Comparison of ENCODE assay signal across 10 cellular contexts in the genomic region with DNA sequence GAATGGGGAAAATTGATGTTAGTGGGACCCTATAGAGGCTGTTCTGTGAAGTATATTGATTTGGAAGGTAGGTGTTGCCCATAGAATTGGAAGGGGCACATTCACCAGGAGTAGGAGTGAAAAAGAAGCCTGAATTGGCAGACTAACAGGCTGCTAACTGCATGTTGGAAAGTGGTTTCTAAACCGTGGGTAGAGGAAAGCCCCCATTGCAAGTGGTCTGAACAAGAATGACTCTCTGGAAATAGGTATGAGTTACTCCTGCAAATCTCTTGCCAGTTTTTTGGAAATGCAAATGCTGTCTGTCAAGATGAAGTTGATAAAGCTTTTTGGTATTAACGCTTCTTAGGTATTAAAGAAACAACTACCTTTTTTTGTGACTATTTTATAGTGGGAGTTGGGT. TPM values are rescaled to one million over a fixed set of nuclear protein-coding genes. Genes with fewer than 3 reads are reported as not detected.
DNase-seq lines count a peak whose midpoint lies in the region; ATAC-seq, FAIRE-seq and TF ChIP-seq lines count a peak whose summit lies in the region.
"Had no signal": no experiment of that assay in that cellular context is flagged by ENCODE, and none has a peak within 500 bp of the region (broad histone marks: within the 10 kb centered on the region; RNA-seq: fewer than 3 reads in every experiment).

No MANE protein-coding gene starts in this region.

- ATAC-seq in HG02678 (IDR thresholded peaks at IDR 0.05; ENCODE audit: unreplicated experiment) (peak; percentile 15), GM12878 (peak; percentile 29), GM18907 (IDR thresholded peaks at IDR 0.05; ENCODE audit: unreplicated experiment) (no peak), left lobe of liver (no peak)
- ATAC-seq: upper lobe of right lung had no signal

- peaks cover 33% of the 10 kb centered on the region for H3K36me3 Mint-ChIP-seq in neural progenitor cell

- no peak for TF ChIP-seq CTCF in DOHH2 (IDR thresholded peaks at IDR 0.05; ENCODE audit: low read depth, low read length, poor library complexity, severe bottlenecking)
- no peak for TF ChIP-seq CTCF in GM12878 (IDR thresholded peaks at IDR 0.05 in 2 of 3, conservative IDR thresholded peaks at IDR 0.05 in 1 of 3; ENCODE audit: control insufficient read depth in 2 of 3, extremely low read depth in 1 of 3, insufficient read depth in 1 of 3, low read depth in 3 of 3, low read length in 3 of 3)
- TF ChIP-seq CTCF in neural progenitor cell (IDR thresholded peaks at IDR 0.05), result no peak

- H3K4me3 Mint-ChIP-seq in neural progenitor cell, result peak overlapping the region; percentile 97

- in situ Hi-C loops in GM12878 (cut with MboI), result no loop called here

- H3K27me3 Mint-ChIP-seq in neural progenitor cell (ENCODE audit: insufficient read depth, low read depth), result peaks cover 3% of the 10 kb centered on the region

- no peak for TF ChIP-seq RAD21 in GM12878 (IDR thresholded peaks at IDR 0.05; ENCODE audit: insufficient read depth, low read depth, low read length)

- H3K4me1 ChIP-seq in DOHH2 (ENCODE audit: control insufficient read depth, low read length) (peaks cover 52% of the 10 kb centered on the region), GM12878 (ENCODE audit: control insufficient read depth, insufficient read depth, low read length) (peaks cover 8% of the 10 kb centered on the region), neural progenitor cell (peaks cover 49% of the 10 kb centered on the region)

- H3K4me1 Mint-ChIP-seq in neural progenitor cell, result peaks cover 53% of the 10 kb centered on the region

- TF ChIP-seq POLR2A in GM12878 (IDR thresholded peaks at IDR 0.05; ENCODE audit: low read depth, low read length), result no peak

- H2AFZ ChIP-seq in GM12878 (ENCODE audit: control insufficient read depth, low read depth, low read length) (no peak overlapping the region), neural progenitor cell (replicated peaks) (no peak overlapping the region)

- H3K4me3 ChIP-seq in DOHH2 (ENCODE audit: low read length) (peak overlapping the region; percentile 77), GM12878 (peak overlapping the region; percentile 98), neural progenitor cell (peak overlapping the region; percentile 86)

- H3K4me2 ChIP-seq in DOHH2 (ENCODE audit: low read length), result peak overlapping the region; percentile 69
- peak overlapping the region; percentile 94 for H3K4me2 ChIP-seq in GM12878 (ENCODE audit: control insufficient read depth, insufficient read depth)
- H3K4me2 ChIP-seq in neural progenitor cell, result peak overlapping the region; percentile 80

- H4K20me1 ChIP-seq in DOHH2 (ENCODE audit: control insufficient read depth, insufficient read depth, low read depth, low read length) (peaks cover 4% of the 10 kb centered on the region), GM12878 (ENCODE audit: control insufficient read depth, insufficient read depth) (no peaks in the 10 kb centered on the region), neural progenitor cell (ENCODE audit: low read depth) (peaks cover 62% of the 10 kb centered on the region)

- 28% methylated on average over 2 of the region's 2 CpGs for WGBS in GM12878 (ENCODE audit: insufficient coverage, insufficient replicate concordance, low lambda C conversion rate, missing lambda C conversion rate)

- TF ChIP-seq EP300 in GM12878 (IDR thresholded peaks at IDR 0.05; ENCODE audit: borderline replicate concordance in 1 of 2, control insufficient read depth in 1 of 2, low read depth in 2 of 2, low read length in 2 of 2), result no peak

- H3K9me3 ChIP-seq in DOHH2 (ENCODE audit: control insufficient read depth, insufficient read depth, low read length), result no peaks in the 10 kb centered on the region
- H3K9me3 ChIP-seq in GM12878 (replicated peaks; ENCODE audit: control insufficient read depth, insufficient read depth, low read length), result no peaks in the 10 kb centered on the region
- no peaks in the 10 kb centered on the region for H3K9me3 ChIP-seq in neural progenitor cell (ENCODE audit: low read depth)
- H3K9me3 ChIP-seq: upper lobe of right lung had no signal

- H3K79me2 ChIP-seq in DOHH2 (ENCODE audit: control insufficient read depth, low read length), result peaks cover 57% of the 10 kb centered on the region
- H3K79me2 ChIP-seq in GM12878 (ENCODE audit: control insufficient read depth, insufficient read depth, low read length), result peaks cover 82% of the 10 kb centered on the region
- peaks cover 82% of the 10 kb centered on the region for H3K79me2 ChIP-seq in neural progenitor cell (ENCODE audit: low read depth)

- H3K27me3 ChIP-seq in DOHH2 (ENCODE audit: control insufficient read depth, low read length), result peaks cover 8% of the 10 kb centered on the region
- no peaks in the 10 kb centered on the region for H3K27me3 ChIP-seq in GM12878 (replicated peaks in 1 of 2; ENCODE audit: control insufficient read depth in 2 of 2, insufficient read depth in 2 of 2, low read length in 1 of 2)
- no peaks in the 10 kb centered on the region for H3K27me3 ChIP-seq in neural progenitor cell
- H3K27me3 ChIP-seq: upper lobe of right lung had no signal

- H3K36me3 ChIP-seq in DOHH2 (ENCODE audit: control insufficient read depth, low read length) (peaks cover 41% of the 10 kb centered on the region), GM12878 (ENCODE audit: control insufficient read depth in 2 of 2, insufficient read depth in 2 of 2, low read length in 1 of 2) (no peaks in the 10 kb centered on the region; a peak in 1 of 4 replicates), neural progenitor cell (peaks cover 4% of the 10 kb centered on the region)
- H3K36me3 ChIP-seq: upper lobe of right lung had no signal

- H3K9ac ChIP-seq in GM12878 (ENCODE audit: control insufficient read depth, insufficient read depth, low read length) (peak overlapping the region; percentile 84), neural progenitor cell (no peak overlapping the region)

- no TSS peak for BruUV-seq in GM12878 (replicated peaks; lab: Mats Ljungman, UMichigan)

- CTCF ChIA-PET in GM12878 (lab: Yijun Ruan, JAX), result interaction anchor here (1.3 to 4.2 kb wide), 7 partner anchors 8 to 50 kb away, joined by 3 to 21 read pairs (median 5); no protein-coding TSS in a partner anchor

- SMC1A ChIA-PET in GM12878 (lab: Charles Lee; ENCODE audit: uncharacterized antibody, unreplicated experiment), result interaction anchor here (0.6 to 7.4 kb wide), 13 partner anchors 11 to 588 kb away, joined by 3 to 224 read pairs (median 6); partner anchors contain the start of genes NKIRAS1 and RPL15

- no peaks in the 10 kb centered on the region for H3K9me3 Mint-ChIP-seq in neural progenitor cell

- POLR2A ChIA-PET in GM12878 (lab: Charles Lee), result interaction anchor here (0.5 to 7.5 kb wide), 6 partner anchors 20 to 141 kb away, joined by 3 to 92 read pairs (median 6); partner anchors contain the start of genes NKIRAS1 and RPL15

- RAD21 ChIA-PET in GM12878 (lab: Charles Lee; ENCODE audit: unreplicated experiment), result interaction anchor here (0.6 to 7.8 kb wide), 13 partner anchors 9 to 215 kb away, joined by 3 to 96 read pairs (median 5); no protein-coding TSS in a partner anchor

- H3K27ac Mint-ChIP-seq in neural progenitor cell, result no peak overlapping the region

- no peak overlapping the region for H3K27ac ChIP-seq in DOHH2 (ENCODE audit: low read depth, low read length)
- H3K27ac ChIP-seq in GM12878 (ENCODE audit: control insufficient read depth, insufficient read depth), result peak overlapping the region; percentile 86
- H3K27ac ChIP-seq in neural progenitor cell, result peak overlapping the region; percentile 92

- intact Hi-C loops in GM12878 (cut with micrococcal nuclease; ENCODE audit: unreplicated experiment), result loop anchor here (5.0 to 10.0 kb wide), 7 partner anchors 58 to 1244 kb away; partner anchors contain the start of gene UBE2E2

- FAIRE-seq in GM12878 (lab: Jason Lieb, UNC), result no peak
- FAIRE-seq: G401.6 had no signal

- H3F3A ChIP-seq in DOHH2 (ENCODE audit: control insufficient read depth, insufficient read depth), result peaks cover 28% of the 10 kb centered on the region
- H3F3A ChIP-seq in neural progenitor cell (ENCODE audit: low read depth), result peaks cover 12% of the 10 kb centered on the region

- no peak for DNase-seq in GM12878 (ENCODE audit: low read depth, low spot score)
- no peak for DNase-seq in neural progenitor cell (ENCODE audit: low spot score)
- no peak for DNase-seq in ureter (ENCODE audit: low spot score)
- no peak for DNase-seq in EL
- DNase-seq in left lobe of liver (ENCODE audit: low spot score), result no peak
- DNase-seq: upper lobe of right lung had no signal

- no peaks in the 10 kb centered on the region for H3K9me2 ChIP-seq in DOHH2 (replicated peaks; ENCODE audit: control insufficient read depth, low read length)

TF ChIP-seq in GM12878, 131 proteins besides CTCF, POLR2A, EP300 and RAD21 (continues in another document):
- TF ChIP-seq ELK1 (IDR thresholded peaks at IDR 0.05; ENCODE audit: low read depth, low read length) (no peak), BACH1 (IDR thresholded peaks at IDR 0.05; ENCODE audit: borderline replicate concordance) (no peak), NR2C1 (IDR thresholded peaks at IDR 0.05) (no peak)

RNA-seq across cellular contexts. Expression of gene UBE2E1, which starts 3.5 kb away (rescaled TPM):
- 149 and 156 TPM in 2 replicates for total RNA-seq in GM12878 (2013; cell fraction: nucleolus; rRNA removed)
- 110 and 129 TPM in 2 replicates for total RNA-seq in GM12878 (2014; rRNA removed)
- 230 and 236 TPM in 2 replicates for total RNA-seq in GM12878 (2014; rRNA removed; fragmentation: Illumina TruSeq; extraction: Trizol)
- 162 and 167 TPM in 2 replicates for total RNA-seq in GM12878 (2021)
- polyA plus RNA-seq in GM12878 (2011; ENCODE audit: low read depth), result 122 TPM
- polyA plus RNA-seq in GM12878 (2011; rRNA removed), result 425 and 698 TPM in 2 replicates
- polyA plus RNA-seq in GM12878 (2011; cell fraction: cytosol; rRNA removed), result 160 and 172 TPM in 2 replicates
- polyA plus RNA-seq in GM12878 (2011; cell fraction: nucleus; rRNA removed), result 186 and 224 TPM in 2 replicates
- 192 and 242 TPM in 2 replicates for polyA plus RNA-seq in GM12878 (2012)
- 282 and 450 TPM in 2 replicates for polyA plus RNA-seq in GM12878 (2014; fragmentation: Illumina TruSeq; extraction: Trizol)
- 100 to 1,000 TPM; 113 to 128 TPM for polyA plus RNA-seq in GM12878 (2014; fragmentation: Nextera tagmentation; extraction: Ambion mirVana)
- 159 and 202 TPM in 2 replicates for polyA plus RNA-seq in GM12878 (2014; rRNA removed)
- polyA plus RNA-seq in GM12878 (2016; fragmentation: Nextera tagmentation; extraction: Ambion mirVana), result 10 to 100 TPM; 18.7 to 21.8 TPM
- polyA minus RNA-seq in GM12878 (2011; rRNA and poly(A)+ RNA removed), result 126 and 154 TPM in 2 replicates
- polyA minus RNA-seq in GM12878 (2011; cell fraction: cytosol; rRNA and poly(A)+ RNA removed), result 57.1 and 82.3 TPM in 2 replicates
- polyA minus RNA-seq in GM12878 (2011; cell fraction: nucleus; rRNA and poly(A)+ RNA removed), result 84.7 and 98.8 TPM in 2 replicates
- total RNA-seq in neural progenitor cell (ENCODE audit: low replicate concordance), result 376 and 391 TPM in 2 replicates
- total RNA-seq in ureter, result 107 TPM
- 17.5 TPM for total RNA-seq in left lobe of liver

Comparison
In these comparisons a context has a peak if more than half of its experiments do, and no peak if none do; other contexts are left out.
1. ATAC-seq: peak in HG02678 (single experiment) and GM12878 (single experiment); none in GM18907 (single experiment) and left lobe of liver (single experiment).
2. Peak in every context shown above with its lines, with median percentiles within 50 percentile points of each other: H3K4me2 ChIP-seq and H3K4me3 ChIP-seq.